Comparison of ENCODE assay signal across 15 cellular contexts in the genomic region with DNA sequence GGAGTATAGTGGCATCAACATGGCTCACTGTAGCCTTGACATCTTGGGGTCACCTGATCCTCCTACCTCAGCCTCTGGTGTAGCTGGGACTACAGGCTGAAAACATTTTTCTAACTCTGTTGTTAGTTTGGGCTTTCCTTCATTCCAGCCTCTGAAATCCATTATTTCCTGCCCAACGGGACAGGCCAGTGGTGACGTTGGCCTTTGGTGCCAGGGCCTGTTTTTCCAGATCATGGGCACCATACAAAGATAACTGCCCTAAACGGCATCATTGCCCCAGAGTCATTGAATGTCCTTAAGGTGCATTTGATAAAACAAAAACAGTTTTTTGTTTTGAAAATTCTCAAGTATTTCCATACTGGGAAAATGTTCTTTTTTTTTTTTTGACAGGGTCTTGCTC. TPM values are rescaled to one million over a fixed set of nuclear protein-coding genes. Genes with fewer than 3 reads are reported as not detected.
A peak's percentile ranks its signal among the peaks of the same experiment; 100 is the strongest.
DNase-seq lines count a peak whose midpoint lies in the region; ATAC-seq, FAIRE-seq and TF ChIP-seq lines count a peak whose summit lies in the region.
"Had no signal": no experiment of that assay in that cellular context is flagged by ENCODE, and none has a peak within 500 bp of the region (broad histone marks: within the 10 kb centered on the region; RNA-seq: fewer than 3 reads in every experiment).

No MANE protein-coding gene starts in this region.

- H2AFZ ChIP-seq in endothelial cell of umbilical vein (ENCODE audit: low read depth, low read length): no peak overlapping the region
- no peak overlapping the region for H2AFZ ChIP-seq in smooth muscle cell (ENCODE audit: low read depth)

- no peak for DNase-seq in MCF 10A (ENCODE audit: unreplicated experiment)
- no peak for DNase-seq in breast epithelium (ENCODE audit: low spot score in 2 of 2)
- DNase-seq in endothelial cell of umbilical vein (ENCODE audit: low read depth, low spot score): no peak
- DNase-seq in psoas muscle: no peak
- DNase-seq in NCI-H1436 (lab: John Stamatoyannopoulos, UW): no peak
- no peak for DNase-seq in HUDEP-2 (lab: John Stamatoyannopoulos, UW; ENCODE audit: unreplicated experiment in 76 of 76)
- DNase-seq in smooth muscle cell (lab: John Stamatoyannopoulos, UW; ENCODE audit: unreplicated experiment): no peak
- DNase-seq: 8988T; AML-193; CD4-positive, CD25-positive, alpha-beta regulatory T cell; DMS53; HCEC 1CT; HFFc6 had no signal

- H3K4me1 ChIP-seq in breast epithelium (peaks cover 4 to 15% of the 10 kb centered on the region in 2 donors), endothelial cell of umbilical vein (ENCODE audit: control insufficient read depth, extremely low read depth, insufficient read depth, low read length) (peaks cover 84% of the 10 kb centered on the region), psoas muscle (peaks cover 56% of the 10 kb centered on the region), smooth muscle cell (ENCODE audit: low read depth) (peaks cover 23% of the 10 kb centered on the region)

- TF ChIP-seq CTCF in MCF 10A (IDR thresholded peaks at IDR 0.05; ENCODE audit: unreplicated experiment) (no peak), breast epithelium (IDR thresholded peaks at IDR 0.05) (no peak), endothelial cell of umbilical vein (IDR thresholded peaks at IDR 0.05; ENCODE audit: extremely low read depth in 1 of 2, insufficient read depth in 1 of 2, low read depth in 1 of 2, low read length in 2 of 2) (no peak), psoas muscle (IDR thresholded peaks at IDR 0.05) (no peak), smooth muscle cell (IDR thresholded peaks at IDR 0.05; ENCODE audit: borderline replicate concordance, insufficient read depth, poor library complexity, severe bottlenecking) (no peak)

- no peaks in the 10 kb centered on the region for H3K27me3 Mint-ChIP-seq in MCF 10A (ENCODE audit: insufficient read depth, unreplicated experiment)
- H3K27me3 Mint-ChIP-seq: CD4-positive, CD25-positive, alpha-beta regulatory T cell had no signal

- H3K4me1 Mint-ChIP-seq in MCF 10A (ENCODE audit: insufficient read depth, unreplicated experiment): peaks cover 57% of the 10 kb centered on the region

- no peaks in the 10 kb centered on the region for H3K36me3 ChIP-seq in breast epithelium
- peaks cover 0 to 3% of the 10 kb centered on the region in 2 experiments for H3K36me3 ChIP-seq in endothelial cell of umbilical vein (ENCODE audit: control insufficient read depth in 2 of 2, extremely low read depth in 1 of 2, insufficient read depth in 2 of 2, low read length in 2 of 2)
- H3K36me3 ChIP-seq in psoas muscle (ENCODE audit: insufficient read depth in 1 of 2, low read depth in 1 of 2): no peaks in the 10 kb centered on the region
- H3K36me3 ChIP-seq in smooth muscle cell (ENCODE audit: low read depth): no peaks in the 10 kb centered on the region

- BruUV-seq in MCF 10A (replicated peaks; lab: Mats Ljungman, UMichigan) (no TSS peak), endothelial cell of umbilical vein (replicated peaks; lab: Mats Ljungman, UMichigan) (no TSS peak)

- no peak for TF ChIP-seq POLR2A in breast epithelium (IDR thresholded peaks at IDR 0.05)
- TF ChIP-seq POLR2A in endothelial cell of umbilical vein (IDR thresholded peaks at IDR 0.05; ENCODE audit: low read depth, low read length): no peak

- H3K27ac ChIP-seq in breast epithelium: peak overlapping the region in 1 of 2 donors; percentile 17
- peak overlapping the region; percentile 52 for H3K27ac ChIP-seq in endothelial cell of umbilical vein (ENCODE audit: insufficient read depth, low read depth, low read length)
- peak overlapping the region; percentile 3 for H3K27ac ChIP-seq in psoas muscle
- no peak overlapping the region for H3K27ac ChIP-seq in smooth muscle cell (ENCODE audit: low read depth)
- H3K27ac ChIP-seq: BLaER1, HL-60 had no signal

- H3K27me3 ChIP-seq in breast epithelium (no peaks in the 10 kb centered on the region), endothelial cell of umbilical vein (ENCODE audit: control insufficient read depth in 2 of 2, insufficient read depth in 2 of 2, low read length in 2 of 2) (no peaks in the 10 kb centered on the region), psoas muscle (ENCODE audit: insufficient read depth in 3 of 3, low read length in 2 of 3) (no peaks in the 10 kb centered on the region), smooth muscle cell (ENCODE audit: low read depth) (no peaks in the 10 kb centered on the region)
- H3K27me3 ChIP-seq: BLaER1 had no signal

- H3K4me3 ChIP-seq in breast epithelium: no peak overlapping the region
- no peak overlapping the region for H3K4me3 ChIP-seq in endothelial cell of umbilical vein (replicated peaks in 1 of 3; ENCODE audit: insufficient read depth in 1 of 3, low read depth in 1 of 3, low read length in 3 of 3)
- H3K4me3 ChIP-seq in psoas muscle: no peak overlapping the region
- H3K4me3 ChIP-seq in smooth muscle cell: no peak overlapping the region
- H3K4me3 ChIP-seq: BLaER1 had no signal

- dilution Hi-C loops in endothelial cell of umbilical vein (cut with MboI; ENCODE audit: extremely low pct_ligation_motif_present, low sequenced_read_pairs): no loop called here

- H4K20me1 ChIP-seq in endothelial cell of umbilical vein (replicated peaks; ENCODE audit: control insufficient read depth, extremely low read depth, insufficient read depth, low read length): no peaks in the 10 kb centered on the region
- H4K20me1 ChIP-seq in smooth muscle cell (ENCODE audit: low read depth): no peaks in the 10 kb centered on the region

- H3K27ac Mint-ChIP-seq in MCF 10A (ENCODE audit: low read depth, unreplicated experiment): peak overlapping the region; percentile 61
- H3K27ac Mint-ChIP-seq: HFFc6 had no signal

- WGBS in psoas muscle, 3 donors: 88 to 94% (median 88%) methylated on average over 3 of the region's 3 CpGs
- 97% methylated on average over 3 of the region's 3 CpGs for WGBS in smooth muscle cell (ENCODE audit: low lambda C conversion rate)

- no peak overlapping the region for H3K9ac ChIP-seq in endothelial cell of umbilical vein (replicated peaks; ENCODE audit: extremely low read depth, insufficient read depth, low read length)
- no peak overlapping the region for H3K9ac ChIP-seq in smooth muscle cell (ENCODE audit: low read depth)
- H3K9ac ChIP-seq: BLaER1 had no signal

- intact Hi-C loops in MCF 10A (cut with micrococcal nuclease): no loop called here
- intact Hi-C loops in breast epithelium (cut with DNase I; ENCODE audit: low total_unique reads): no loop called here
- intact Hi-C loops in endothelial cell of umbilical vein (cut with micrococcal nuclease): no loop called here
- intact Hi-C loops in psoas muscle (cut with DNase I): no loop called here

- no peak overlapping the region for H3K4me3 Mint-ChIP-seq in MCF 10A (ENCODE audit: unreplicated experiment)
- H3K4me3 Mint-ChIP-seq: HFFc6 had no signal

- H3K4me2 ChIP-seq in endothelial cell of umbilical vein (ENCODE audit: insufficient read depth, low read length) (no peak overlapping the region), smooth muscle cell (no peak overlapping the region)
- H3K4me2 ChIP-seq: BLaER1 had no signal

- H3F3A ChIP-seq in smooth muscle cell (ENCODE audit: low read depth): no peaks in the 10 kb centered on the region

- CTCF ChIA-PET in MCF 10A (lab: Yijun Ruan, JAX) (interaction anchor here (0.6 kb wide), 1 partner anchor 338 kb away, joined by 3 read pairs; no protein-coding TSS in a partner anchor), endothelial cell of umbilical vein (lab: Charles Lee) (interaction anchor here (0.7 to 1.5 kb wide), 3 partner anchors 32 to 1258 kb away, joined by 3 to 10 read pairs (median 3); partner anchors contain the start of gene PIK3R1)

- POLR2A ChIA-PET in MCF 10A (lab: Yijun Ruan, JAX): interaction anchor here (0.6 kb wide), 1 partner anchor 297 kb away, joined by 7 read pairs; no protein-coding TSS in a partner anchor
- POLR2A ChIA-PET in endothelial cell of umbilical vein (lab: Charles Lee): no interaction called here

- H3K79me2 ChIP-seq in endothelial cell of umbilical vein (ENCODE audit: control insufficient read depth, insufficient read depth, low read length): peaks cover 38% of the 10 kb centered on the region
- peaks cover 24% of the 10 kb centered on the region for H3K79me2 ChIP-seq in smooth muscle cell (ENCODE audit: low read depth)

- FAIRE-seq in endothelial cell of umbilical vein (lab: Jason Lieb, UNC): no peak

- H3K9me3 ChIP-seq in breast epithelium (no peaks in the 10 kb centered on the region), endothelial cell of umbilical vein (replicated peaks; ENCODE audit: control insufficient read depth, insufficient read depth, low read length) (no peaks in the 10 kb centered on the region), psoas muscle (no peaks in the 10 kb centered on the region), smooth muscle cell (replicated peaks; ENCODE audit: low read depth) (no peaks in the 10 kb centered on the region)

- H3K9me1 ChIP-seq in endothelial cell of umbilical vein (replicated peaks; ENCODE audit: control insufficient read depth, extremely low read depth, insufficient read depth, low read length): no peaks in the 10 kb centered on the region

- ATAC-seq in psoas muscle: no peak

- no peaks in the 10 kb centered on the region for H3K9me3 Mint-ChIP-seq in MCF 10A (ENCODE audit: unreplicated experiment)
- H3K9me3 Mint-ChIP-seq: CD4-positive, CD25-positive, alpha-beta regulatory T cell; HFFc6 had no signal

- H3K36me3 Mint-ChIP-seq in MCF 10A (ENCODE audit: insufficient read depth, unreplicated experiment): peaks cover 84% of the 10 kb centered on the region

TF ChIP-seq in endothelial cell of umbilical vein, 7 proteins besides CTCF, POLR2A, EP300 and RAD21 (continues in another document):
- TF ChIP-seq JUN (IDR thresholded peaks at IDR 0.05; ENCODE audit: borderline replicate concordance, insufficient read depth, insufficient read length, low read depth) (no peak), MYC (IDR thresholded peaks at IDR 0.05; ENCODE audit: low read depth, low read length) (no peak), POLR2AphosphoS5 (IDR thresholded peaks at IDR 0.05; ENCODE audit: insufficient read depth, low read depth, low read length) (no peak), EZH2 (IDR thresholded peaks at IDR 0.05; ENCODE audit: borderline replicate concordance, low read depth, low read length, severe bottlenecking) (no peak)

RNA-seq across cellular contexts. Expression of gene PIK3R1, which starts 32.1 kb away (rescaled TPM):
- total RNA-seq in MCF 10A (2022) (124 and 151 TPM in 2 replicates), breast epithelium (100 to 1,000 TPM; 193 to 429 (median 275) TPM), endothelial cell of umbilical vein (27.5 and 30.0 TPM in 2 replicates), psoas muscle (100 to 1,000 TPM; 102 to 155 (median 140) TPM), smooth muscle cell (33.2 and 63.6 TPM in 2 replicates)
- polyA plus RNA-seq in endothelial cell of umbilical vein (2.0 and 2.8 TPM in 2 replicates), psoas muscle (10 to 100 TPM; 29.7 to 63.8 (median 30.7) TPM), smooth muscle cell (5.3 and 7.5 TPM in 2 replicates)
- 2.7 and 2.8 TPM in 2 replicates for polyA plus RNA-seq in endothelial cell of umbilical vein (2011; cell fraction: cytosol; rRNA removed)
- polyA plus RNA-seq in endothelial cell of umbilical vein (2011; cell fraction: nucleus; rRNA removed): 8.8 and 10.5 TPM in 2 replicates
- polyA plus RNA-seq in endothelial cell of umbilical vein (2012): 5.6 and 8.2 TPM in 2 replicates
- polyA minus RNA-seq in endothelial cell of umbilical vein: 10.1 and 24.5 TPM in 2 replicates
- 0.41 TPM for polyA minus RNA-seq in endothelial cell of umbilical vein (2011; cell fraction: cytosol; rRNA and poly(A)+ RNA removed)
- 20.3 and 35.7 TPM in 2 replicates for polyA minus RNA-seq in endothelial cell of umbilical vein (2011; cell fraction: nucleus; rRNA and poly(A)+ RNA removed)
